In the genomic region with DNA sequence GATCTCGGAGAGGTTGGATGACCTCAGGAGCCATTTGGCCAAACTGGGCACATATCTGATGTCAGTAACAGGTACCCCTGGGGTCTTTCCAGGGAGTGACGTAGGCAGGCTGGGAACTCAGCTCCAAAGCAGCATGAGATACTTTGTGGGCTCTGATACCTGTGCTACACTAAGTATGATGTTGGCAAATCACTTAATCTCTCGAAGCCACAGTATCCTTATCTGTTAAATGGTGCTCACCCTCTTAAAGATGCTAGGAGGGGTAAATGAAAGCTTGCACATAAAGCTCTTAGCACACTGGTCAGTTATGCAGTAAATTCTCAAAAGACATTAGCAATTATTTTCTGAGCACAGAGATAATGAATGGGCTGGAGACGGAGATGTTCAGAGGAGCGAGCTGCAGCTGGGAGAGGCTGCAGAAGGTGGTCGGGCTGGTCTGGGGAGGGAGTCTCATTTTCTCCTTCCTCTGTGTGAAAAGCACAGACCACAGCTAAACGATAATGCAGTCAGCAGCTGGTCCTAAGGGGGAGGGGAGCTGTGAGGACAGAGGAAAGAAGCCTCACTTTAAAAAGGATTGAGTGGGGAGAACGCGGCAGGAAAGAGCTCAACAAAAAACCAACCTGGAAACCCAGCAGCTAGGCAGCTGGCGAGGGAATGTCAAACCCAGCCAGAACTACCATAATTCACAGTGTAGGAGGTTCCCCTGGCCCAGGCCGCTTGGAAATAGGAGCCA, we compare ENCODE assay signal across 11 cellular contexts. TPM values are rescaled to one million over a fixed set of nuclear protein-coding genes. Genes with fewer than 3 reads are reported as not detected.
DNase-seq lines count a peak whose midpoint lies in the region; ATAC-seq, FAIRE-seq and TF ChIP-seq lines count a peak whose summit lies in the region.
"Had no signal": no experiment of that assay in that cellular context is flagged by ENCODE, and none has a peak within 500 bp of the region (broad histone marks: within the 10 kb centered on the region; RNA-seq: fewer than 3 reads in every experiment).

No MANE protein-coding gene starts in this region.

- H4K5ac ChIP-seq in H1 (ENCODE audit: insufficient read length, low read depth, low read length), result no peak overlapping the region

- H2BK5ac ChIP-seq in H1 (ENCODE audit: low read depth, low read length), result no peak overlapping the region; the same call in 1 of the 2 replicates

- H3K9ac ChIP-seq in BLaER1 treated with 17β-estradiol and CSF1 and Interleukin-3, amounts not matched to agents 10 nM and 100 nM, result no peak overlapping the region
- H3K9ac ChIP-seq in H1 (replicated peaks in 1 of 4; ENCODE audit: extremely low read depth in 1 of 4, low read depth in 3 of 4, low read length in 3 of 4), result no peak overlapping the region

- no peak overlapping the region for H3K27ac ChIP-seq in BLaER1 treated with 17β-estradiol and CSF1 and Interleukin-3, amounts not matched to agents 10 nM and 100 nM
- no peak overlapping the region for H3K27ac ChIP-seq in H1 (ENCODE audit: low read depth, low read length)
- no peak overlapping the region for H3K27ac ChIP-seq in aorta (ENCODE audit: low read depth in 1 of 2, low read length in 2 of 2)

- intact Hi-C loops in aorta (cut with DNase I), result no loop called here

- no peak for TF ChIP-seq CTCF in H1 (IDR thresholded peaks at IDR 0.05; ENCODE audit: control extremely low read depth in 1 of 3, insufficient read depth in 1 of 3, low read depth in 1 of 3, low read length in 3 of 3)

- H3K23me2 ChIP-seq in H1 (ENCODE audit: low read depth, low read length), result peaks cover 8% of the 10 kb centered on the region; the same call in 1 of the 2 replicates

- TF ChIP-seq POLR2A in H1 (IDR thresholded peaks at IDR 0.05; ENCODE audit: control extremely low read depth in 1 of 2, low read depth in 2 of 2, low read length in 2 of 2), result no peak

- no peak overlapping the region for H3K23ac ChIP-seq in H1 (ENCODE audit: insufficient read length)

- H3K4me3 ChIP-seq in BLaER1 treated with 17β-estradiol and CSF1 and Interleukin-3, amounts not matched to agents 10 nM and 100 nM, result no peak overlapping the region
- H3K4me3 ChIP-seq in H1 (ENCODE audit: extremely low read depth in 1 of 4, insufficient read depth in 2 of 4, low read depth in 3 of 4, low read length in 4 of 4) (0 out of 8 replicates have a peak overlapping the region, but pooled peaks of 1 of the 4 experiments have one; percentile 10), aorta (ENCODE audit: low read length in 2 of 2) (no peak overlapping the region)

- FAIRE-seq in H1 (lab: Jason Lieb, UNC) (peak; percentile 77), frontal cortex (lab: Jason Lieb, UNC) (no peak)
- FAIRE-seq: D721Med, TTC549 had no signal

- ATAC-seq in aorta (ENCODE audit: low FRiP score), result no peak

- H3K4ac ChIP-seq in H1 (replicated peaks; ENCODE audit: insufficient read length, low read depth, low read length), result no peak overlapping the region

- H2BK12ac ChIP-seq in H1 (ENCODE audit: low read depth, low read length), result peak overlapping the region; percentile 79; the same call in 1 of the 2 replicates

- TF ChIP-seq RAD21 in H1 (IDR thresholded peaks at IDR 0.05 in 1 of 2, conservative IDR thresholded peaks at IDR 0.05 in 1 of 2; ENCODE audit: low read depth in 2 of 2, low read length in 2 of 2), result no peak

- H2BK120ac ChIP-seq in H1 (replicated peaks; ENCODE audit: low read depth, low read length), result no peak overlapping the region

- POLR2A ChIA-PET in H1 (lab: Charles Lee; ENCODE audit: partially characterized antibody), result interaction anchor here (0.6 to 3.2 kb wide), 15 partner anchors 9 to 87 kb away, joined by 3 to 15 read pairs (median 4); a partner anchor contains a TSS

- CTCF ChIA-PET in H1 (lab: Charles Lee; ENCODE audit: partially characterized antibody), result interaction anchor here (0.7 to 42.5 kb wide), 15 partner anchors 16 to 409 kb away, joined by 3 to 1004 read pairs (median 3); a partner anchor contains a TSS

- H2AFZ ChIP-seq in H1 (ENCODE audit: low read length), result no peak overlapping the region

- peak; percentile 62 for DNase-seq in DMS79 treated with DMSO at 0.1 percent for 48 hours (lab: John Stamatoyannopoulos, UW)
- DNase-seq in NCI-H524 (lab: John Stamatoyannopoulos, UW), result peak; percentile 60 to 61
- DNase-seq in H1 (ENCODE audit: low read depth in 1 of 2, low spot score in 2 of 2), result peak in 1 of 2 experiments; percentile 56
- DNase-seq in aorta, result no peak
- no peak for DNase-seq in NOMO-1 treated with dmso at 0.1 percent for 144 hours (lab: John Stamatoyannopoulos, UW; ENCODE audit: unreplicated experiment)
- DNase-seq in frontal cortex (ENCODE audit: low spot score in 2 of 2), result no peak
- DNase-seq in effector CD8-positive, alpha-beta T cell (lab: John Stamatoyannopoulos, UW), result no peak
- DNase-seq: activated effector memory CD4-positive, alpha-beta T cell treated with anti-CD3 and anti-CD28 coated beads, Interleukin-2, amount 50 U/mL, for 16 hours had no signal

- peaks cover 39 to 53% (median 45%) of the 10 kb centered on the region in 10 experiments for H3K4me1 ChIP-seq in BLaER1 treated with 17β-estradiol and CSF1 and Interleukin-3, amounts not matched to agents 10 nM and 100 nM
- peaks cover 0 to 28% (median 16%) of the 10 kb centered on the region in 4 experiments; a peak in 6 of 7 replicates for H3K4me1 ChIP-seq in H1 (replicated peaks in 1 of 4; ENCODE audit: control insufficient read depth in 3 of 4, insufficient read depth in 4 of 4, low read length in 3 of 4)
- no peaks in the 10 kb centered on the region for H3K4me1 ChIP-seq in aorta (ENCODE audit: control insufficient read depth in 1 of 2, insufficient read depth in 2 of 2, low read length in 2 of 2)

- H4K20me1 ChIP-seq in BLaER1 treated with 17β-estradiol and CSF1 and Interleukin-3, amounts not matched to agents 10 nM and 100 nM, result peaks cover 0 to 24% (median 5%) of the 10 kb centered on the region in 11 experiments; a peak in 9 of 22 replicates
- no peaks in the 10 kb centered on the region for H4K20me1 ChIP-seq in H1 (replicated peaks in 1 of 2; ENCODE audit: control insufficient read depth in 1 of 2, insufficient read depth in 2 of 2, low read length in 2 of 2)

- H3K79me1 ChIP-seq in H1 (ENCODE audit: low read depth, low read length), result no peaks in the 10 kb centered on the region

- no peak overlapping the region for H4K8ac ChIP-seq in H1 (ENCODE audit: extremely low read depth, insufficient read depth, low read length)

- no peak overlapping the region for H3K56ac ChIP-seq in H1 (replicated peaks; ENCODE audit: insufficient read length, low read depth, low read length)

- H3K9me3 ChIP-seq in BLaER1 treated with 17β-estradiol and CSF1 and Interleukin-3, amounts not matched to agents 10 nM and 100 nM (replicated peaks in 1 of 11), result no peaks in the 10 kb centered on the region
- H3K9me3 ChIP-seq in H1 (ENCODE audit: insufficient read depth in 2 of 2, low read depth in 1 of 2, low read length in 1 of 2) (no peaks in the 10 kb centered on the region), aorta (ENCODE audit: control insufficient read depth, low read length) (no peaks in the 10 kb centered on the region)

- no peak overlapping the region for H3K14ac ChIP-seq in H1 (ENCODE audit: insufficient read length)

- H3K79me2 ChIP-seq in H1 (ENCODE audit: control insufficient read depth in 1 of 2, insufficient read depth in 2 of 2, low read length in 2 of 2), result no peaks in the 10 kb centered on the region

- 41% methylated on average over 11 of the region's 11 CpGs; no CpG with 5 or more reads in 1 of the 2 experiments for WGBS in H1 (ENCODE audit: extremely low coverage in 1 of 2, insufficient coverage in 1 of 2, insufficient read length in 1 of 2, insufficient replicate concordance in 2 of 2, low coverage in 1 of 2, low lambda C conversion rate in 2 of 2, missing lambda C conversion rate in 1 of 2), 2 experiments
- 32 to 34% methylated on average over 11 of the region's 11 CpGs for WGBS in aorta, 2 donors

- peaks cover 62 to 90% (median 81%) of the 10 kb centered on the region in 11 experiments for H3K27me3 ChIP-seq in BLaER1 treated with 17β-estradiol and CSF1 and Interleukin-3, amounts not matched to agents 10 nM and 100 nM
- peaks cover 14 to 44% (median 39%) of the 10 kb centered on the region in 4 experiments for H3K27me3 ChIP-seq in H1 (replicated peaks in 1 of 4; ENCODE audit: control insufficient read depth in 3 of 4, extremely low read depth in 1 of 4, insufficient read depth in 3 of 4, low read length in 3 of 4)
- no peaks in the 10 kb centered on the region for H3K27me3 ChIP-seq in aorta (ENCODE audit: control insufficient read depth in 1 of 2, insufficient read depth in 2 of 2, low read length in 1 of 2)

- 0 out of 2 replicates have a peak overlapping the region, but pooled peaks have one; percentile 16 for H2BK20ac ChIP-seq in H1 (ENCODE audit: low read length)

- H2BK15ac ChIP-seq in H1 (ENCODE audit: low read length), result peak overlapping the region; percentile 51; the same call in 1 of the 2 replicates

- H3K4me2 ChIP-seq in BLaER1 treated with 17β-estradiol and CSF1 and Interleukin-3, amounts not matched to agents 10 nM and 100 nM, result peak overlapping the region; percentile 26 to 91 (median 69)
- peak overlapping the region; percentile 45 to 59 for H3K4me2 ChIP-seq in H1 (ENCODE audit: insufficient read depth in 1 of 2, low read depth in 2 of 2, low read length in 2 of 2)

- H2AK5ac ChIP-seq in H1 (ENCODE audit: low read depth, low read length), result no peak overlapping the region

- TF ChIP-seq EP300 in H1 (IDR thresholded peaks at IDR 0.05; ENCODE audit: borderline replicate concordance in 1 of 2, low read depth in 2 of 2, low read length in 2 of 2), result no peak

- no peaks in the 10 kb centered on the region for H3K36me3 ChIP-seq in BLaER1 treated with 17β-estradiol and CSF1 and Interleukin-3, amounts not matched to agents 10 nM and 100 nM
- H3K36me3 ChIP-seq in H1 (ENCODE audit: control insufficient read depth in 2 of 4, insufficient read depth in 4 of 4, low read length in 3 of 4) (no peaks in the 10 kb centered on the region), aorta (ENCODE audit: control insufficient read depth in 1 of 2, insufficient read depth in 2 of 2, low read length in 1 of 2) (no peaks in the 10 kb centered on the region)

- H4K91ac ChIP-seq in H1 (replicated peaks; ENCODE audit: insufficient read length, low read length), result no peak overlapping the region

- H3K18ac ChIP-seq in H1 (ENCODE audit: extremely low read depth, low read length), result no peak overlapping the region

RNA-seq across cellular contexts. Expression of a gene that starts 16.9 kb away (rescaled TPM):
- 84.4 and 88.5 TPM in 2 replicates for total RNA-seq in H1 (2021; fragmentation: NEBNext Ultra II Directional; extraction: Animal tissue kit (Norgen Biotek cat#: 25700))
- polyA plus RNA-seq in H1 (2011; rRNA removed), result 184 and 262 TPM in 2 replicates
- polyA plus RNA-seq in H1 (2011; cell fraction: cytosol; rRNA removed), result 118 TPM
- polyA plus RNA-seq in H1 (2011; cell fraction: nucleus; rRNA removed), result 335 TPM
- 56.9 to 93.0 TPM (median 85.7 TPM) in 4 replicates for polyA plus RNA-seq in H1 (2012, experiment 1 of 2)
- 72.1 TPM for polyA plus RNA-seq in H1 (2012, experiment 2 of 2)
- 92.3 TPM for polyA plus RNA-seq in H1 (2013, experiment 1 of 2)
- polyA plus RNA-seq in H1 (2013, experiment 2 of 2), result 81.6 TPM
- 58.7 and 67.4 TPM in 2 replicates for polyA minus RNA-seq in H1 (2011; rRNA and poly(A)+ RNA removed)
- 72.8 TPM for polyA minus RNA-seq in H1 (2011; cell fraction: cytosol; rRNA and poly(A)+ RNA removed)
- polyA minus RNA-seq in H1 (2011; cell fraction: nucleus; rRNA and poly(A)+ RNA removed), result 103 TPM
- 10 to 100 TPM; 36.1 to 61.1 TPM for total RNA-seq in aorta
- polyA plus RNA-seq in aorta, result 10 to 100 TPM; 15.8 to 33.4 TPM
- total RNA-seq in frontal cortex, result 43.2 TPM

RNA-seq across cellular contexts. Expression of a gene that starts 51.1 kb away (rescaled TPM):
- 309 and 338 TPM in 2 replicates for total RNA-seq in H1 (2021; fragmentation: NEBNext Ultra II Directional; extraction: Animal tissue kit (Norgen Biotek cat#: 25700))
- 606 and 948 TPM in 2 replicates for polyA plus RNA-seq in H1 (2011; rRNA removed)
- 870 TPM for polyA plus RNA-seq in H1 (2011; cell fraction: cytosol; rRNA removed)
- 559 TPM for polyA plus RNA-seq in H1 (2011; cell fraction: nucleus; rRNA removed)
- 605 to 743 TPM (median 671 TPM) in 4 replicates for polyA plus RNA-seq in H1 (2012, experiment 1 of 2)
- 841 TPM for polyA plus RNA-seq in H1 (2012, experiment 2 of 2)
- polyA plus RNA-seq in H1 (2013, experiment 1 of 2), result 949 TPM
- 1,178 TPM for polyA plus RNA-seq in H1 (2013, experiment 2 of 2)
- polyA minus RNA-seq in H1 (2011; rRNA and poly(A)+ RNA removed), result 84.3 and 125 TPM in 2 replicates
- 189 TPM for polyA minus RNA-seq in H1 (2011; cell fraction: cytosol; rRNA and poly(A)+ RNA removed)
- polyA minus RNA-seq in H1 (2011; cell fraction: nucleus; rRNA and poly(A)+ RNA removed), result 88.1 TPM
- 10 to 100 TPM; 11.8 to 23.4 TPM for total RNA-seq in aorta
- polyA plus RNA-seq in aorta, result 10 to 100 TPM; 15.8 to 40.3 TPM
- 11.4 TPM for total RNA-seq in frontal cortex

RNA-seq across cellular contexts. Expression of a gene that starts 52.9 kb away (rescaled TPM):
- total RNA-seq in H1 (2021; fragmentation: NEBNext Ultra II Directional; extraction: Animal tissue kit (Norgen Biotek cat#: 25700)), result 12.7 and 13.7 TPM in 2 replicates
- 4.1 and 6.5 TPM in 2 replicates for polyA plus RNA-seq in H1 (2011; rRNA removed)
- polyA plus RNA-seq in H1 (2011; cell fraction: cytosol; rRNA removed), result 1.8 TPM
- polyA plus RNA-seq in H1 (2011; cell fraction: nucleus; rRNA removed), result 5.0 TPM
- polyA plus RNA-seq in H1 (2012, experiment 1 of 2), result 10.0 to 16.5 TPM (median 14.4 TPM) in 4 replicates
- 13.8 TPM for polyA plus RNA-seq in H1 (2012, experiment 2 of 2)
- 19.3 TPM for polyA plus RNA-seq in H1 (2013, experiment 1 of 2)
- polyA plus RNA-seq in H1 (2013, experiment 2 of 2), result 23.2 TPM
- 2.3 and 5.3 TPM in 2 replicates for polyA minus RNA-seq in H1 (2011; rRNA and poly(A)+ RNA removed)
- 8.2 TPM for polyA minus RNA-seq in H1 (2011; cell fraction: cytosol; rRNA and poly(A)+ RNA removed)
- polyA minus RNA-seq in H1 (2011; cell fraction: nucleus; rRNA and poly(A)+ RNA removed), result 5.3 TPM
- total RNA-seq in aorta, result 10 to 100 TPM; 10.5 to 18.4 TPM
- polyA plus RNA-seq in aorta, result 1 to 10 TPM; 6.9 to 8.5 TPM
- total RNA-seq in frontal cortex, result 0.41 TPM

Comparison
In these comparisons a context has a peak if more than half of its experiments do, and no peak if none do; other contexts are left out.
1. DNase-seq: peak in DMS79 treated with DMSO at 0.1 percent for 48 hours (single experiment) and NCI-H524 (2 of 2); none in aorta (0 of 2), NOMO-1 treated with dmso at 0.1 percent for 144 hours (single experiment), frontal cortex (0 of 2) and effector CD8-positive, alpha-beta T cell (single experiment).
2. RNA of a gene that starts 51.1 kb away (total RNA-seq): 309 to 338 TPM in H1; 11.8 to 23.4 TPM in aorta and 11.4 TPM in frontal cortex (single experiment); every median in the first group is over 10 times any median in the second.